ENCODE assay signal across 1 cellular context in the genomic region with DNA sequence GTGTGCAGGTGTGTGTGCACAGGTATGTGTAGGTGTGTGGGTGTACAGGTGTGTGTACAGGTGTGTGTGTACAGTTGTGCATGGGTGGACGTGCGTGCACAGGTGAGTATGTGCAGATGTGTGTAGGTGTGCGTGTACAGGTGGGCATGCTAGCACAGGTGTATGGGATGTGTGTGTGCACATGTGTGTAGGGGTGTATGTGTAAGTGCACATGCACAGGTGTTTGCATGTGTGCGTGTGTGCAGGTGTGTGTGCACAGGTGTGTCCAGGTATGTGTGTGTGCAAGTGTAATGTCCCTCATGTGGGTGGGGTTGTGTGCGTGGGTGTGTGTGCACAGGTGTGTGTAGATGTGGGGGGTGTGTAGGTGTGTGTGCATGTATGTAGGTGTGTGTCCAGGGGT.
TF ChIP-seq lines count a peak whose summit lies in the region.

No MANE protein-coding gene starts in this region.

TF ChIP-seq in H1, 55 proteins besides CTCF, POLR2A, EP300 and RAD21:
- TF ChIP-seq POLR2AphosphoS5 (IDR thresholded peaks at IDR 0.05; ENCODE audit: low read depth, low read length) (0 out of 2 replicates have a peak, but pooled peaks have one; percentile 61), RXRA (IDR thresholded peaks at IDR 0.05; ENCODE audit: insufficient read depth, low read depth, low read length) (no peak)
